ENCODE assay signal across 12 cellular contexts in genomic region chrX:8784162-8784561, GRCh38. TPM values are rescaled to one million over a fixed set of nuclear protein-coding genes. Genes with fewer than 3 reads are reported as not detected.
"Had no signal": no experiment of that assay in that cellular context is flagged by ENCODE, and none has a peak within 500 bp of the region (broad histone marks: within the 10 kb centered on the region; RNA-seq: fewer than 3 reads in every experiment).

No MANE protein-coding gene starts in this region.

- H3K27ac Mint-ChIP-seq: HFFc6 had no signal

- H2AFZ ChIP-seq: GM23248 had no signal

- H3K4me1 ChIP-seq: HAP-1 had no signal

- H3K36me3 ChIP-seq: HAP-1 had no signal

- H3K4me2 ChIP-seq: KMS-11 had no signal

- H3K36me3 Mint-ChIP-seq: IgD-negative memory B cell had no signal

- DNase-seq: GM23248, HFFc6, KBM-7 had no signal

- H3K27ac ChIP-seq: GM23248, HL-60, KMS-11 had no signal

- H3K9me3 Mint-ChIP-seq: HFFc6, IgD-negative memory B cell had no signal

- ATAC-seq: HCT116, HepG2 had no signal

- H3K4me3 ChIP-seq: GM23248, HAP-1 had no signal

- FAIRE-seq: H1, H54, HepG2 had no signal

- H3K4me3 Mint-ChIP-seq: HFFc6, IgD-negative memory B cell had no signal

- H3K9me3 ChIP-seq: HAP-1 had no signal

RNA-seq across cellular contexts. Expression of gene FAM9A, which starts 17.0 kb away (rescaled TPM):
- total RNA-seq: GM23248, H1, HepG2, HFFc6, HT1080 had no signal
- polyA plus RNA-seq: GM23248, H1, HepG2, IgD-negative memory B cell had no signal

RNA-seq across cellular contexts. Expression of gene ANOS1, which starts 52.2 kb away (rescaled TPM):
- total RNA-seq: GM23248, HepG2 had no signal
- polyA plus RNA-seq: GM23248, HepG2, IgD-negative memory B cell had no signal
